ENCODE assay signal across 11 cellular contexts in the genomic region with DNA sequence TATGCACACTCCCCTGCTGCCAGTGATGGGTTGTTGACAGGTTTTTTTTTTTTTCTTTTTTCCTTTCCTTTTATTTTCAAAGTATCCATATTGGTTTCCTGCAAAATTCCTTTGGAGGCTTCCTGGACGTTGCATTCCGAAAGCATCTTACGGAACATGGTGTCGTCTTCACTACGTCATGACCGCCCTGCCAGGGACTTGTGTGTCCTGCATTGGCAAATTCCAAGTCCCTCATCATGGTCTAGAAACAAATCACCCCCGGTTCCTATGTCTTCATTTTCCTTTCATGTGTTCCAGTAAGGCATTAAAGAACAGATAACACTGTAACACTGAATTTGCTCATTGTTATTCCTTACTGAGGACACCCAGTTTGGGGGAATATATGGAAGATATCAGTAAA. TPM values are rescaled to one million over a fixed set of nuclear protein-coding genes. Genes with fewer than 3 reads are reported as not detected.
DNase-seq lines count a peak whose midpoint lies in the region; ATAC-seq and TF ChIP-seq lines count a peak whose summit lies in the region.
"Had no signal": no experiment of that assay in that cellular context is flagged by ENCODE, and none has a peak within 500 bp of the region (broad histone marks: within the 10 kb centered on the region; RNA-seq: fewer than 3 reads in every experiment).

No MANE protein-coding gene starts in this region.

- no peaks in the 10 kb centered on the region for H3K36me3 ChIP-seq in heart left ventricle
- no peaks in the 10 kb centered on the region for H3K36me3 ChIP-seq in neural progenitor cell
- H3K36me3 ChIP-seq in urinary bladder (ENCODE audit: insufficient read depth), result no peaks in the 10 kb centered on the region
- H3K36me3 ChIP-seq: neutrophil had no signal

- WGBS in heart left ventricle, 4 donors, result 53 to 64% (median 57%) methylated on average over 7 of the region's 7 CpGs
- 57% methylated on average over 7 of the region's 7 CpGs for WGBS in urinary bladder

- H3K4me3 ChIP-seq in heart left ventricle (peak overlapping the region in 11 of 12 donors; percentile 21 to 66 (median 50)), fibroblast of mammary gland (ENCODE audit: control insufficient read depth, low read depth, low read length) (peak overlapping the region; percentile 40), neural progenitor cell (no peak overlapping the region), urinary bladder (ENCODE audit: low read depth, low read length) (peak overlapping the region; percentile 44)

- H3K4me3 Mint-ChIP-seq in neural progenitor cell, result peak overlapping the region; percentile 27
- H3K4me3 Mint-ChIP-seq in T-helper 2 cell treated with Interferon-gamma antibody and Interleukin-4, amounts not matched to agents 5 μg/mL and 100 μg/mL, for 36 hours, result no peak overlapping the region
- H3K4me3 Mint-ChIP-seq in stimulated activated naive B cell treated with anti-CD40 and anti-IgM and Interleukin-4, amounts not matched to agents 10 μg/mL and 1 μg/mL and 100 μg/mL, for 72 hours, result no peak overlapping the region

- no peaks in the 10 kb centered on the region for H3K9me3 Mint-ChIP-seq in neural progenitor cell
- H3K9me3 Mint-ChIP-seq in T-helper 2 cell treated with Interferon-gamma antibody and Interleukin-4, amounts not matched to agents 5 μg/mL and 100 μg/mL, for 36 hours, result no peaks in the 10 kb centered on the region
- H3K9me3 Mint-ChIP-seq in stimulated activated naive B cell treated with anti-CD40 and anti-IgM and Interleukin-4, amounts not matched to agents 10 μg/mL and 1 μg/mL and 100 μg/mL, for 72 hours, result peaks cover 0 to 2% of the 10 kb centered on the region in 2 donors

- no peak for TF ChIP-seq POLR2A in heart left ventricle (IDR thresholded peaks at IDR 0.05)

- DNase-seq in heart left ventricle (peak in 1 of 5 donors; percentile 27), Right ventricle myocardium inferior (ENCODE audit: missing footprints) (no peak), fibroblast of mammary gland (ENCODE audit: low read depth) (no peak), neural progenitor cell (ENCODE audit: low spot score) (no peak)
- no peak for DNase-seq in T-helper 2 cell treated with Interferon-gamma antibody and Interleukin-4, amounts not matched to agents 5 μg/mL and 100 μg/mL, for 36 hours (ENCODE audit: low spot score)
- no peak for DNase-seq in stimulated activated naive B cell treated with anti-CD40 and anti-IgM and Interleukin-4, amounts not matched to agents 10 μg/mL and 1 μg/mL and 100 μg/mL, for 72 hours
- DNase-seq: ACHN; activated T-cell treated with anti-CD3 and anti-CD28 coated beads, Interleukin-2, amount 50 U/mL, for 48 hours had no signal

- intact Hi-C loops in heart left ventricle (cut with DNase I), result loop anchor here in 7 of 10 donors (2.0 to 10.0 kb wide), 6 partner anchors 77 to 588 kb away; no protein-coding TSS in a partner anchor
- intact Hi-C loops in Right ventricle myocardium inferior (cut with DNase I), result loop anchor here (5.0 kb wide), 1 partner anchor 77 kb away; no protein-coding TSS in a partner anchor

- no peaks in the 10 kb centered on the region for H3K79me2 ChIP-seq in neural progenitor cell (ENCODE audit: low read depth)

- ATAC-seq in heart left ventricle (no peak), Right ventricle myocardium inferior (no peak), GM21390 (IDR thresholded peaks at IDR 0.05; ENCODE audit: unreplicated experiment) (no peak)
- ATAC-seq in stimulated activated naive B cell treated with anti-CD40 and anti-IgM and Interleukin-4, amounts not matched to agents 10 μg/mL and 1 μg/mL and 100 μg/mL, for 72 hours (replicated peaks), result no peak

- H3K9ac ChIP-seq in neural progenitor cell, result no peak overlapping the region

- H3K27me3 Mint-ChIP-seq in neural progenitor cell (ENCODE audit: insufficient read depth, low read depth), result peaks cover 7% of the 10 kb centered on the region
- peaks cover 17% of the 10 kb centered on the region for H3K27me3 Mint-ChIP-seq in T-helper 2 cell treated with Interferon-gamma antibody and Interleukin-4, amounts not matched to agents 5 μg/mL and 100 μg/mL, for 36 hours (ENCODE audit: low read depth)
- peaks cover 24 to 29% of the 10 kb centered on the region in 2 donors for H3K27me3 Mint-ChIP-seq in stimulated activated naive B cell treated with anti-CD40 and anti-IgM and Interleukin-4, amounts not matched to agents 10 μg/mL and 1 μg/mL and 100 μg/mL, for 72 hours

- H3K4me1 ChIP-seq in heart left ventricle, result peaks cover 0 to 24% (median 15%) of the 10 kb centered on the region in 12 donors
- H3K4me1 ChIP-seq in neural progenitor cell, result peaks cover 8% of the 10 kb centered on the region
- H3K4me1 ChIP-seq in urinary bladder (ENCODE audit: insufficient read depth), result no peaks in the 10 kb centered on the region

- no peaks in the 10 kb centered on the region for H3K36me3 Mint-ChIP-seq in neural progenitor cell
- H3K36me3 Mint-ChIP-seq in T-helper 2 cell treated with Interferon-gamma antibody and Interleukin-4, amounts not matched to agents 5 μg/mL and 100 μg/mL, for 36 hours (ENCODE audit: low read depth), result no peaks in the 10 kb centered on the region
- no peaks in the 10 kb centered on the region for H3K36me3 Mint-ChIP-seq in stimulated activated naive B cell treated with anti-CD40 and anti-IgM and Interleukin-4, amounts not matched to agents 10 μg/mL and 1 μg/mL and 100 μg/mL, for 72 hours

- H3K4me1 Mint-ChIP-seq in neural progenitor cell, result peaks cover 34% of the 10 kb centered on the region
- peaks cover 1% of the 10 kb centered on the region for H3K4me1 Mint-ChIP-seq in T-helper 2 cell treated with Interferon-gamma antibody and Interleukin-4, amounts not matched to agents 5 μg/mL and 100 μg/mL, for 36 hours (ENCODE audit: low read depth)
- H3K4me1 Mint-ChIP-seq in stimulated activated naive B cell treated with anti-CD40 and anti-IgM and Interleukin-4, amounts not matched to agents 10 μg/mL and 1 μg/mL and 100 μg/mL, for 72 hours, result no peaks in the 10 kb centered on the region

- no peaks in the 10 kb centered on the region for H3F3A ChIP-seq in neural progenitor cell (ENCODE audit: low read depth)

- no peak for TF ChIP-seq CTCF in heart left ventricle (IDR thresholded peaks at IDR 0.05)
- TF ChIP-seq CTCF in fibroblast of mammary gland (conservative IDR thresholded peaks at IDR 0.05; ENCODE audit: control insufficient read depth, insufficient read depth, low read depth, low read length), result no peak
- no peak for TF ChIP-seq CTCF in neural progenitor cell (IDR thresholded peaks at IDR 0.05)

- H3K27me3 ChIP-seq in heart left ventricle (no peaks in the 10 kb centered on the region), neural progenitor cell (peaks cover 5% of the 10 kb centered on the region)

- H3K9me3 ChIP-seq in heart left ventricle, result no peaks in the 10 kb centered on the region
- no peaks in the 10 kb centered on the region for H3K9me3 ChIP-seq in neural progenitor cell (ENCODE audit: low read depth)
- H3K9me3 ChIP-seq: neutrophil had no signal

- peak overlapping the region; percentile 94 for H2AFZ ChIP-seq in neural progenitor cell (replicated peaks)

- H3K4me2 ChIP-seq in neural progenitor cell, result peak overlapping the region; percentile 25

- H3K27ac ChIP-seq in heart left ventricle (peak overlapping the region in 5 of 12 donors; percentile 43 to 90 (median 83)), neural progenitor cell (no peak overlapping the region), urinary bladder (ENCODE audit: low read depth) (no peak overlapping the region)
- H3K27ac ChIP-seq: neutrophil had no signal

- no peak overlapping the region for H3K27ac Mint-ChIP-seq in neural progenitor cell
- H3K27ac Mint-ChIP-seq in T-helper 2 cell treated with Interferon-gamma antibody and Interleukin-4, amounts not matched to agents 5 μg/mL and 100 μg/mL, for 36 hours, result no peak overlapping the region
- H3K27ac Mint-ChIP-seq in stimulated activated naive B cell treated with anti-CD40 and anti-IgM and Interleukin-4, amounts not matched to agents 10 μg/mL and 1 μg/mL and 100 μg/mL, for 72 hours, result no peak overlapping the region

- H4K20me1 ChIP-seq in neural progenitor cell (ENCODE audit: low read depth), result no peaks in the 10 kb centered on the region

RNA-seq across cellular contexts. Expression of a gene that starts 35.0 kb away (rescaled TPM):
- total RNA-seq in heart left ventricle (1 to 10 TPM in 6 of 9 donors, under 1 TPM in 3; 0.46 to 4.7 (median 1.4) TPM), Right ventricle myocardium inferior (1.9 TPM), neural progenitor cell (ENCODE audit: low replicate concordance) (0.73 and 2.7 TPM in 2 replicates), urinary bladder (42.3 TPM)
- polyA plus RNA-seq in heart left ventricle (1 to 10 TPM in 1 of 2 donors, under 1 TPM in 1; 0.50 to 1.0 TPM), urinary bladder (3.2 TPM)
